In the genomic region with DNA sequence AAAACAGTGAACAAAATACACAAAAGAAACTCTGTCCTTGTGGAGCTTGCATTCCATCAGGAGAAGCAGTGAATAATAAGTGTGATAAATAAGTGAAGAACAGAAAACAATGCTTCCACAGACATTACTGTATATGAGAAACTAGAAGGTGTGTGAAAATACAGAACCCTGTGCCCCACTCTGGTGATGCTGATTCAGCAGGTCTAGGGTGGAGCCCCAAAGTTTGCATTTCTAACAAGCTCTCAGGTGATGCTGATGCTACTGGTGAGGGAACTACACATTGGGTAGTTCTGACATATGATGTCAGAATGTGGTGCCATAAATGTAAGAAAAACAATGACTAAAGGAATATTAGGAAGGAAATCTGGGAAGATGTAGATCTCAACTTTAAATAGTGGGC, we compare ENCODE assay signal across 25 cellular contexts.
DNase-seq lines count a peak whose midpoint lies in the region; ATAC-seq, FAIRE-seq and TF ChIP-seq lines count a peak whose summit lies in the region.
"Had no signal": no experiment of that assay in that cellular context is flagged by ENCODE, and none has a peak within 500 bp of the region (broad histone marks: within the 10 kb centered on the region; RNA-seq: fewer than 3 reads in every experiment).

No MANE protein-coding gene starts in this region.

- DNase-seq in DMS53 (lab: John Stamatoyannopoulos, UW) = peak; percentile 22
- no peak for DNase-seq in DMS53 treated with DMSO at 0.1 percent for 48 hours (lab: John Stamatoyannopoulos, UW; ENCODE audit: unreplicated experiment)
- DNase-seq in A549 (ENCODE audit: low read depth in 1 of 2, low spot score in 1 of 2) = no peak
- DNase-seq in hepatocyte (ENCODE audit: low spot score) = no peak
- no peak for DNase-seq in neural progenitor cell (ENCODE audit: low spot score)
- DNase-seq in ascending aorta (ENCODE audit: low spot score in 2 of 2) = no peak
- DNase-seq: BE2C; C1 segment of cervical spinal cord; CD4-positive, alpha-beta memory T cell; CD4-positive, CD25-positive, alpha-beta regulatory T cell; CD8-positive, alpha-beta memory T cell; COR-L47; DMS 273 treated with DMSO at 0.1 percent for 48 hours; DMS153; DMS79; DND-41; EL; GDM1 had no signal

- H3F3A ChIP-seq in neural progenitor cell (ENCODE audit: low read depth) = no peaks in the 10 kb centered on the region

- intact Hi-C loops in ascending aorta (cut with DNase I) = no loop called here

- H3K4me2 ChIP-seq in A549 = no peak overlapping the region
- no peak overlapping the region for H3K4me2 ChIP-seq in hepatocyte
- no peak overlapping the region for H3K4me2 ChIP-seq in neural progenitor cell
- H3K4me2 ChIP-seq: BLaER1 had no signal

- no peak for TF ChIP-seq POLR2A in A549 (IDR thresholded peaks at IDR 0.05; ENCODE audit: low read length)

- H3K79me2 ChIP-seq in hepatocyte (no peaks in the 10 kb centered on the region), neural progenitor cell (ENCODE audit: low read depth) (no peaks in the 10 kb centered on the region)

- TF ChIP-seq RAD21 in A549 (conservative IDR thresholded peaks at IDR 0.05 in 1 of 2, IDR thresholded peaks at IDR 0.05 in 1 of 2) = no peak

- no peak overlapping the region for H2AFZ ChIP-seq in hepatocyte
- H2AFZ ChIP-seq in neural progenitor cell (replicated peaks) = peak overlapping the region; percentile 71

- H3K27me3 ChIP-seq in hepatocyte = no peaks in the 10 kb centered on the region
- H3K27me3 ChIP-seq in neural progenitor cell = no peaks in the 10 kb centered on the region
- no peaks in the 10 kb centered on the region for H3K27me3 ChIP-seq in ascending aorta
- H3K27me3 ChIP-seq: BE2C, BLaER1 had no signal

- H3K4me3 ChIP-seq in A549 (no peak overlapping the region), hepatocyte (no peak overlapping the region), neural progenitor cell (no peak overlapping the region), ascending aorta (no peak overlapping the region)
- H3K4me3 ChIP-seq: BLaER1, GM12878 had no signal

- no peak for TF ChIP-seq EP300 in A549 (IDR thresholded peaks at IDR 0.05)

- H3K36me3 Mint-ChIP-seq in neural progenitor cell = peaks cover 4% of the 10 kb centered on the region
- H3K36me3 Mint-ChIP-seq: CD14-positive monocyte; CD4-positive, alpha-beta memory T cell; CD4-positive, CD25-positive, alpha-beta regulatory T cell; CD8-positive, alpha-beta memory T cell had no signal

- CTCF ChIA-PET in A549 (lab: Yijun Ruan, JAX) = interaction anchor here (0.8 kb wide), 1 partner anchor 228 kb away, joined by 4 read pairs; no protein-coding TSS in a partner anchor

- ATAC-seq in A549 = no peak
- no peak for ATAC-seq in HG02623 (IDR thresholded peaks at IDR 0.05; ENCODE audit: unreplicated experiment)
- ATAC-seq: GM12878 had no signal

- H3K9me3 ChIP-seq in A549 = peaks cover 25% of the 10 kb centered on the region
- no peaks in the 10 kb centered on the region for H3K9me3 ChIP-seq in hepatocyte (ENCODE audit: low read depth)
- peaks cover under 1% of the 10 kb centered on the region for H3K9me3 ChIP-seq in neural progenitor cell (ENCODE audit: low read depth)
- H3K9me3 ChIP-seq in ascending aorta = peaks cover 0 to 5% of the 10 kb centered on the region in 2 donors
- H3K9me3 ChIP-seq: BE2C, BLaER1 had no signal

- TF ChIP-seq CTCF in A549 (IDR thresholded peaks at IDR 0.05) (no peak), hepatocyte (IDR thresholded peaks at IDR 0.05; ENCODE audit: poor library complexity) (no peak), neural progenitor cell (IDR thresholded peaks at IDR 0.05) (no peak), ascending aorta (IDR thresholded peaks at IDR 0.05) (no peak)

- H3K9me3 Mint-ChIP-seq in neural progenitor cell = peaks cover 29% of the 10 kb centered on the region

- H4K20me1 ChIP-seq in hepatocyte (ENCODE audit: insufficient read depth, poor library complexity, severe bottlenecking) (no peaks in the 10 kb centered on the region), neural progenitor cell (ENCODE audit: low read depth) (no peaks in the 10 kb centered on the region)
- H4K20me1 ChIP-seq: BLaER1 had no signal

- H3K4me3 Mint-ChIP-seq in neural progenitor cell = no peak overlapping the region
- H3K4me3 Mint-ChIP-seq: CD14-positive monocyte; CD4-positive, alpha-beta memory T cell; CD4-positive, CD25-positive, alpha-beta regulatory T cell; CD8-positive, alpha-beta memory T cell had no signal

- H3K9ac ChIP-seq in neural progenitor cell = no peak overlapping the region
- H3K9ac ChIP-seq: BLaER1 had no signal

- FAIRE-seq in A549 (lab: Jason Lieb, UNC) = no peak
- FAIRE-seq: GM12878, GM12892, GM18507 had no signal

- H3K36me3 ChIP-seq in hepatocyte (replicated peaks; ENCODE audit: insufficient read depth, low read depth) (no peaks in the 10 kb centered on the region), neural progenitor cell (no peaks in the 10 kb centered on the region), ascending aorta (no peaks in the 10 kb centered on the region)
- H3K36me3 ChIP-seq: BE2C, BLaER1 had no signal

- H3K4me1 ChIP-seq in A549 (0 out of 3 replicates have a peak, but pooled peaks cover 3% of the 10 kb centered on the region), hepatocyte (ENCODE audit: insufficient read depth) (peaks cover 4% of the 10 kb centered on the region), neural progenitor cell (no peaks in the 10 kb centered on the region), ascending aorta (no peaks in the 10 kb centered on the region)
- H3K4me1 ChIP-seq: BE2C, BLaER1 had no signal

- H3K27ac ChIP-seq in A549 (no peak overlapping the region), hepatocyte (peak overlapping the region; percentile 13), neural progenitor cell (no peak overlapping the region), ascending aorta (no peak overlapping the region)
- H3K27ac ChIP-seq: 22Rv1, BLaER1 had no signal

- H3K27ac Mint-ChIP-seq in neural progenitor cell = no peak overlapping the region
- H3K27ac Mint-ChIP-seq: CD14-positive monocyte; CD4-positive, alpha-beta memory T cell; CD4-positive, CD25-positive, alpha-beta regulatory T cell; CD8-positive, alpha-beta memory T cell had no signal

- H3K9me2 ChIP-seq in hepatocyte (replicated peaks; ENCODE audit: insufficient read depth) = no peaks in the 10 kb centered on the region

- H3K4me1 Mint-ChIP-seq in neural progenitor cell = no peaks in the 10 kb centered on the region
- H3K4me1 Mint-ChIP-seq: CD14-positive monocyte; CD4-positive, alpha-beta memory T cell; CD4-positive, CD25-positive, alpha-beta regulatory T cell; CD8-positive, alpha-beta memory T cell had no signal

- POLR2A ChIA-PET in A549 (lab: Yijun Ruan, JAX) = no interaction called here

- no peaks in the 10 kb centered on the region for H3K27me3 Mint-ChIP-seq in neural progenitor cell (ENCODE audit: insufficient read depth, low read depth)
- H3K27me3 Mint-ChIP-seq: CD4-positive, alpha-beta memory T cell; CD8-positive, alpha-beta memory T cell had no signal

TF ChIP-seq in A549, 52 proteins besides CTCF, POLR2A, EP300 and RAD21:
- no peak for TF ChIP-seq HDAC2 (IDR thresholded peaks at IDR 0.05)
- TF ChIP-seq MAFK (IDR thresholded peaks at IDR 0.05; ENCODE audit: partially characterized antibody) = peak; percentile 78
